In the genomic region with DNA sequence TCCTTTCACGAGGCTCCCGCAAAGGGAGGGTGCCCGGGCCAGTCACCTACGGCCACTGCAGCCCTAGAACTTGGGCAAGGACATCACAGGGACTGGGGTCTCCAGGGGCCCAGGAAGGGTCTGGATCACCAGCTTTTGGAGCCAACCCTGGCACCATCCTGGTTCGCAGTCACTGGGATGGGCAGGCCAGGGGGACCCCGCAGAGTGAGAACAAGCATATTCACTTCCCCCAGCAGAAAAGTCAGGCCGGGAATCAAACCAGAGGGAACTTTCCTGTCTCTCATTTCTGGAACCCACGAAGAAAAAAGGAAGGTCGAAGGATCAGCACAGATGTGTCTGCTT, we compare ENCODE assay signal across 1 cellular context.
TF ChIP-seq lines count a peak whose summit lies in the region.

No MANE protein-coding gene starts in this region.

TF ChIP-seq in H1, 55 proteins besides CTCF, POLR2A, EP300 and RAD21:
- no peak for TF ChIP-seq HDAC2 (IDR thresholded peaks at IDR 0.05; ENCODE audit: borderline replicate concordance in 1 of 2, low read depth in 2 of 2, low read length in 2 of 2)
- no peak for TF ChIP-seq PHF8 (conservative IDR thresholded peaks at IDR 0.05; ENCODE audit: low read depth, low read length)
- TF ChIP-seq SIN3A (conservative IDR thresholded peaks at IDR 0.05 in 1 of 2, IDR thresholded peaks at IDR 0.05 in 1 of 2; ENCODE audit: low read depth in 1 of 2, low read length in 2 of 2), result no peak
- TF ChIP-seq SIRT6 (IDR thresholded peaks at IDR 0.05; ENCODE audit: low read length), result no peak
- no peak for TF ChIP-seq MAFK (IDR thresholded peaks at IDR 0.05; ENCODE audit: low read depth, low read length)
- no peak for TF ChIP-seq CHD1 (IDR thresholded peaks at IDR 0.05; ENCODE audit: low read depth, low read length)
- TF ChIP-seq SUZ12 (IDR thresholded peaks at IDR 0.05; ENCODE audit: low read length), result no peak
TF ChIP-seq in H1: peak in this region for 0.
